Comparison of ENCODE assay signal across 8 cellular contexts in genomic region chr22:35838849-35839646, GRCh38.
DNase-seq lines count a peak whose midpoint lies in the region; ATAC-seq and TF ChIP-seq lines count a peak whose summit lies in the region.

No MANE protein-coding gene starts in this region.

- H3K27me3 Mint-ChIP-seq in activated CD8-positive, alpha-beta T cell treated with anti-CD3 and anti-CD28 coated beads for 36 hours, result peaks cover 14% of the 10 kb centered on the region
- H3K27me3 Mint-ChIP-seq in naive thymus-derived CD4-positive, alpha-beta T cell, result peaks cover 12 to 45% (median 31%) of the 10 kb centered on the region in 5 donors

- ATAC-seq in activated CD8-positive, alpha-beta T cell treated with anti-CD3 and anti-CD28 coated beads for 36 hours, result no peak
- no peak for ATAC-seq in naive thymus-derived CD4-positive, alpha-beta T cell
- ATAC-seq in GM21423 (IDR thresholded peaks at IDR 0.05; ENCODE audit: unreplicated experiment), result no peak

- peaks cover 19% of the 10 kb centered on the region for H3K4me1 Mint-ChIP-seq in activated CD8-positive, alpha-beta T cell treated with anti-CD3 and anti-CD28 coated beads for 36 hours (ENCODE audit: low read depth)
- H3K4me1 Mint-ChIP-seq in naive thymus-derived CD4-positive, alpha-beta T cell, result peaks cover 0 to 8% (median 7%) of the 10 kb centered on the region in 7 donors

- peak overlapping the region; percentile 71 for H3K4me3 ChIP-seq in skeletal muscle satellite cell (ENCODE audit: low read length)
- H3K4me3 ChIP-seq in naive thymus-derived CD4-positive, alpha-beta T cell (ENCODE audit: low read length), result no peak overlapping the region

- no peaks in the 10 kb centered on the region for H3K9me3 Mint-ChIP-seq in activated CD8-positive, alpha-beta T cell treated with anti-CD3 and anti-CD28 coated beads for 36 hours
- H3K9me3 Mint-ChIP-seq in naive thymus-derived CD4-positive, alpha-beta T cell, result no peaks in the 10 kb centered on the region

- DNase-seq in ELR (ENCODE audit: low read depth) (peak; percentile 82), NCI-H1092 (lab: John Stamatoyannopoulos, UW) (peak; percentile 46), hepatic stellate cell (ENCODE audit: low spot score) (peak; percentile 34), HuH-7 (ENCODE audit: low spot score) (no peak)
- DNase-seq in activated CD8-positive, alpha-beta T cell treated with anti-CD3 and anti-CD28 coated beads for 36 hours, result peak; percentile 6
- DNase-seq in naive thymus-derived CD4-positive, alpha-beta T cell, result no peak

- POLR2A ChIA-PET in activated CD8-positive, alpha-beta T cell treated with anti-CD3 and anti-CD28 coated beads for 36 hours (lab: Charles Lee), result no interaction called here
- POLR2A ChIA-PET in naive thymus-derived CD4-positive, alpha-beta T cell (lab: Charles Lee), result no interaction called here

- H3K27me3 ChIP-seq in skeletal muscle satellite cell (ENCODE audit: control insufficient read depth, insufficient read depth, low read length), result no peaks in the 10 kb centered on the region
- H3K27me3 ChIP-seq in naive thymus-derived CD4-positive, alpha-beta T cell (ENCODE audit: control insufficient read depth in 2 of 2, insufficient read depth in 2 of 2, low read length in 2 of 2), result no peaks in the 10 kb centered on the region

- peak overlapping the region; percentile 91 for H3K4me2 ChIP-seq in skeletal muscle satellite cell (ENCODE audit: low read length)

- H3K27ac Mint-ChIP-seq in activated CD8-positive, alpha-beta T cell treated with anti-CD3 and anti-CD28 coated beads for 36 hours, result no peak overlapping the region
- H3K27ac Mint-ChIP-seq in naive thymus-derived CD4-positive, alpha-beta T cell, result no peak overlapping the region

- peaks cover 34% of the 10 kb centered on the region for H3K4me1 ChIP-seq in skeletal muscle satellite cell (ENCODE audit: control insufficient read depth, insufficient read depth, low read length)
- H3K4me1 ChIP-seq in naive thymus-derived CD4-positive, alpha-beta T cell (ENCODE audit: control insufficient read depth in 2 of 2, insufficient read depth in 2 of 2, low read length in 2 of 2), result peaks cover 0 to 4% of the 10 kb centered on the region in 2 donors

- H3K36me3 ChIP-seq in skeletal muscle satellite cell (ENCODE audit: insufficient read depth, low read length), result no peaks in the 10 kb centered on the region
- no peaks in the 10 kb centered on the region for H3K36me3 ChIP-seq in naive thymus-derived CD4-positive, alpha-beta T cell (ENCODE audit: control insufficient read depth in 2 of 3, insufficient read depth in 3 of 3, low read length in 3 of 3)

- CTCF ChIA-PET in activated CD8-positive, alpha-beta T cell treated with anti-CD3 and anti-CD28 coated beads for 36 hours (lab: Charles Lee), result interaction anchor here (0.7 kb wide), 1 partner anchor 212 kb away, joined by 3 read pairs; no protein-coding TSS in a partner anchor
- CTCF ChIA-PET in naive thymus-derived CD4-positive, alpha-beta T cell (lab: Charles Lee), result no interaction called here

- no peak overlapping the region for H3K4me3 Mint-ChIP-seq in activated CD8-positive, alpha-beta T cell treated with anti-CD3 and anti-CD28 coated beads for 36 hours
- no peak overlapping the region for H3K4me3 Mint-ChIP-seq in naive thymus-derived CD4-positive, alpha-beta T cell

- no peaks in the 10 kb centered on the region for H3K9me3 ChIP-seq in skeletal muscle satellite cell (replicated peaks; ENCODE audit: low read length)
- no peaks in the 10 kb centered on the region for H3K9me3 ChIP-seq in naive thymus-derived CD4-positive, alpha-beta T cell (ENCODE audit: control insufficient read depth in 2 of 3, low read length in 3 of 3)

- TF ChIP-seq CTCF in activated CD8-positive, alpha-beta T cell treated with anti-CD3 and anti-CD28 coated beads for 36 hours (IDR thresholded peaks at IDR 0.05), result no peak

- H3K9ac ChIP-seq in skeletal muscle satellite cell (ENCODE audit: low read depth, low read length), result peak overlapping the region; percentile 87

- intact Hi-C loops in activated CD8-positive, alpha-beta T cell treated with anti-CD3 and anti-CD28 coated beads for 36 hours (cut with micrococcal nuclease), result no loop called here
- intact Hi-C loops in naive thymus-derived CD4-positive, alpha-beta T cell (cut with micrococcal nuclease), result no loop called here

- no peak overlapping the region for H3K27ac ChIP-seq in naive thymus-derived CD4-positive, alpha-beta T cell (ENCODE audit: low read depth, low read length)

- no peaks in the 10 kb centered on the region for H3K36me3 Mint-ChIP-seq in activated CD8-positive, alpha-beta T cell treated with anti-CD3 and anti-CD28 coated beads for 36 hours (ENCODE audit: low read depth)
- H3K36me3 Mint-ChIP-seq in naive thymus-derived CD4-positive, alpha-beta T cell, result no peaks in the 10 kb centered on the region

Comparison
In these comparisons a context has a peak if more than half of its experiments do, and no peak if none do; other contexts are left out.
1. DNase-seq: peak in ELR (single experiment), NCI-H1092 (single experiment), activated CD8-positive, alpha-beta T cell treated with anti-CD3 and anti-CD28 coated beads for 36 hours (single experiment) and hepatic stellate cell (single experiment); none in naive thymus-derived CD4-positive, alpha-beta T cell (0 of 9) and HuH-7 (single experiment).